8 cellular contexts compared by ENCODE assay signal in the genomic region with DNA sequence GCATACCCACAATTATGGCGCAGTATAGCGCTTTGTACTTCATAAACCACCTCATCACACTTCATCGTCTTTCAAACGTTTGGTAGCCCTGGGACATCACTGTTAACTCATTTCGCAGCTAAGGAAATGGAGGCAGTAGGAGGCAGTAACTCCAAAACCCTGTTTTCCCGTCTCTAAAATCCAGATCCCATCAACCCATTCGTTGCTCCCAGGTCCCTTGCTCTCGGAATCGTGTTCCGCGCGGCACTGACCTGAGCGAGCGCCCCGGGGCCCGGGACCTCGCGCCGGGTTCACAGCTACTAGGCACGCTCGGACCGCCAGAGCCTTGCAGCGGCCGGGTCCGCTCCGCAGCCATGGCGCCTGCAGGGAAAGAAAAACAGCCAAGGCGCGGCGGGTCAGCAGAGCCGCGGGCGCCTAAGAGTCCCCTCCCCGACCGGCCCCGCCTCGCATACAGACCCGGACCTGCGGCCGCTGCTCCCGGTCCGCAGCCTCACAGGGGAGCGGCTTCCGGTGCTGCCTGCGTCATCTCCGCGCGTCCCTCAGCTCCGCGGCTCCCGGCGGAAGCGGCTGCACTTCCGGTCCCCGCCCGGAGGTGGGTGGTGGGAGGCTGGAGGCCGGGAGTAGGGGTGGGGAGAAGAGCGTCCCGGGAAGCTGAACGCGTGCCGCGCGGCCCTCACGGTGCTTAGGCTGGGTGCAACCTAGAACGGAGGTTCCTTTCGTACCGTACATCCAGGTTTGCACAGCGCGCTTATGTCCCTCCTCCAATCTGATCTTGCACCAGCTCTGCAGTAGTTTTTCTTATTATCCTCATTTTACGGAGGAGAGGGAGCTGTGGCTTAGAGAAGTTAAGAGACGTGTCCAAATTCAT. TPM values are rescaled to one million over a fixed set of nuclear protein-coding genes. Genes with fewer than 3 reads are reported as not detected.
DNase-seq lines count a peak whose midpoint lies in the region; ATAC-seq and TF ChIP-seq lines count a peak whose summit lies in the region.

A gene with protein sequence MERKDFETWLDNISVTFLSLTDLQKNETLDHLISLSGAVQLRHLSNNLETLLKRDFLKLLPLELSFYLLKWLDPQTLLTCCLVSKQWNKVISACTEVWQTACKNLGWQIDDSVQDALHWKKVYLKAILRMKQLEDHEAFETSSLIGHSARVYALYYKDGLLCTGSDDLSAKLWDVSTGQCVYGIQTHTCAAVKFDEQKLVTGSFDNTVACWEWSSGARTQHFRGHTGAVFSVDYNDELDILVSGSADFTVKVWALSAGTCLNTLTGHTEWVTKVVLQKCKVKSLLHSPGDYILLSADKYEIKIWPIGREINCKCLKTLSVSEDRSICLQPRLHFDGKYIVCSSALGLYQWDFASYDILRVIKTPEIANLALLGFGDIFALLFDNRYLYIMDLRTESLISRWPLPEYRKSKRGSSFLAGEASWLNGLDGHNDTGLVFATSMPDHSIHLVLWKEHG (minus strand): TSS at position 519 of the 868 bp plus-strand sequence. CDS start 5,158 bp downstream, outside the sequence.

- peak; percentile 91 for ATAC-seq in HG03039 (IDR thresholded peaks at IDR 0.05; ENCODE audit: unreplicated experiment)

- no peaks in the 10 kb centered on the region for H3K9me3 ChIP-seq in sigmoid colon

- H3K27me3 Mint-ChIP-seq in brain = peaks cover 7% of the 10 kb centered on the region

- peaks cover 56% of the 10 kb centered on the region for H3K4me1 Mint-ChIP-seq in brain

- WGBS in sigmoid colon, 2 donors = 0% methylated on average over 72 of the region's 72 CpGs

- H3K4me3 Mint-ChIP-seq in brain = peak within 1 kb of the TSS; percentile 91 to 98 (median 95)

- H3K4me3 ChIP-seq in sigmoid colon = peak within 1 kb of the TSS; percentile 69 to 95 (median 90)

- peak in 1 of 4 donors; percentile 35 for TF ChIP-seq EP300 in sigmoid colon (IDR thresholded peaks at IDR 0.05)

- H3K36me3 ChIP-seq in sigmoid colon = peaks cover 0 to 13% (median 3%) of the 10 kb centered on the region in 4 donors

- H3K4me1 ChIP-seq in sigmoid colon = peaks cover 0 to 39% (median 30%) of the 10 kb centered on the region in 4 donors

- H3K27me3 ChIP-seq in sigmoid colon = no peaks in the 10 kb centered on the region

- TF ChIP-seq CTCF in brain (conservative IDR thresholded peaks at IDR 0.05) = peak in 1 of 2 experiments; percentile 23
- TF ChIP-seq CTCF in sigmoid colon (IDR thresholded peaks at IDR 0.05) = peak in 1 of 4 experiments; percentile 31

- DNase-seq in NCI-H187 (lab: John Stamatoyannopoulos, UW) (peak; percentile 31 to 58), NCI-H187 treated with DMSO at 0.1 percent for 48 hours (lab: John Stamatoyannopoulos, UW) (no peak), NCI-H2107 (lab: John Stamatoyannopoulos, UW) (peak; percentile 84), UCSD-AML1 (lab: John Stamatoyannopoulos, UW; ENCODE audit: unreplicated experiment) (peak; percentile 94), iPS DF 4.7 (ENCODE audit: extremely low read depth, low spot score) (peak; percentile 66), sigmoid colon (peak; percentile 95)

- TF ChIP-seq POLR2A in sigmoid colon (IDR thresholded peaks at IDR 0.05) = peak; percentile 91 to 94

- H3K36me3 Mint-ChIP-seq in brain = peaks cover 16% of the 10 kb centered on the region

- no peaks in the 10 kb centered on the region for H3K9me3 Mint-ChIP-seq in brain

- H3K27ac ChIP-seq in sigmoid colon = peak within 1 kb of the TSS; percentile 86 to 94 (median 91)

- intact Hi-C loops in sigmoid colon (cut with DNase I) = loop anchor here (2.0 kb wide), 3 partner anchors 54 to 144 kb away; partner anchors contain the start of gene MEGF9

- H3K27ac Mint-ChIP-seq in brain = peak within 1 kb of the TSS; percentile 96 to 99 (median 98)

RNA-seq across cellular contexts. Expression of the gene that starts here (rescaled TPM):
- polyA plus RNA-seq in brain (ENCODE audit: insufficient read depth, low read depth, low replicate concordance) (28.9 TPM), sigmoid colon (10 to 100 TPM; 10.2 to 24.0 (median 16.6) TPM)
- 10 to 100 TPM; 30.9 to 61.8 (median 36.3) TPM for total RNA-seq in sigmoid colon
